In genomic region chr7:73828107-73828803, GRCh38 we compare ENCODE assay signal across 8 cellular contexts. TPM values are rescaled to one million over a fixed set of nuclear protein-coding genes. Genes with fewer than 3 reads are reported as not detected.
DNase-seq lines count a peak whose midpoint lies in the region; ATAC-seq, FAIRE-seq and TF ChIP-seq lines count a peak whose summit lies in the region.
"Had no signal": no experiment of that assay in that cellular context is flagged by ENCODE, and none has a peak within 500 bp of the region (broad histone marks: within the 10 kb centered on the region; RNA-seq: fewer than 3 reads in every experiment).

No MANE protein-coding gene starts in this region.

- TF ChIP-seq CTCF in activated CD8-positive, alpha-beta T cell treated with anti-CD3 and anti-CD28 coated beads for 36 hours (IDR thresholded peaks at IDR 0.05) = no peak
- TF ChIP-seq CTCF in kidney (IDR thresholded peaks at IDR 0.05; ENCODE audit: borderline replicate concordance, extremely low read depth, insufficient read depth) = no peak

- no peaks in the 10 kb centered on the region for H3K9me3 Mint-ChIP-seq in activated CD8-positive, alpha-beta T cell treated with anti-CD3 and anti-CD28 coated beads for 36 hours
- no peaks in the 10 kb centered on the region for H3K9me3 Mint-ChIP-seq in immature natural killer cell

- no peak overlapping the region for H3K27ac Mint-ChIP-seq in activated CD8-positive, alpha-beta T cell treated with anti-CD3 and anti-CD28 coated beads for 36 hours
- no peak overlapping the region for H3K27ac Mint-ChIP-seq in immature natural killer cell

- no peak overlapping the region for H3K4me3 ChIP-seq in kidney (ENCODE audit: low read length in 2 of 2)

- intact Hi-C loops in activated CD8-positive, alpha-beta T cell treated with anti-CD3 and anti-CD28 coated beads for 36 hours (cut with micrococcal nuclease) = no loop called here
- intact Hi-C loops in kidney (cut with DNase I) = no loop called here

- no peak overlapping the region for H3K4me3 Mint-ChIP-seq in activated CD8-positive, alpha-beta T cell treated with anti-CD3 and anti-CD28 coated beads for 36 hours
- peak overlapping the region in 1 of 5 donors; percentile 46 for H3K4me3 Mint-ChIP-seq in immature natural killer cell

- no peaks in the 10 kb centered on the region for H3K36me3 Mint-ChIP-seq in activated CD8-positive, alpha-beta T cell treated with anti-CD3 and anti-CD28 coated beads for 36 hours (ENCODE audit: low read depth)
- no peaks in the 10 kb centered on the region for H3K36me3 Mint-ChIP-seq in immature natural killer cell

- peaks cover 16% of the 10 kb centered on the region for H3K27me3 Mint-ChIP-seq in activated CD8-positive, alpha-beta T cell treated with anti-CD3 and anti-CD28 coated beads for 36 hours
- H3K27me3 Mint-ChIP-seq in immature natural killer cell (ENCODE audit: low read depth in 3 of 3) = peaks cover 6 to 18% (median 13%) of the 10 kb centered on the region in 3 donors

- no peaks in the 10 kb centered on the region for H3K9me3 ChIP-seq in kidney (ENCODE audit: control insufficient read depth in 1 of 2, low read length in 2 of 2)

- H3K27ac ChIP-seq in kidney (ENCODE audit: low read depth in 2 of 2, low read length in 2 of 2) = peak overlapping the region; percentile 84 to 99

- H3K4me1 Mint-ChIP-seq in activated CD8-positive, alpha-beta T cell treated with anti-CD3 and anti-CD28 coated beads for 36 hours (ENCODE audit: low read depth) = peaks cover 22% of the 10 kb centered on the region
- H3K4me1 Mint-ChIP-seq in immature natural killer cell = peaks cover 7 to 25% of the 10 kb centered on the region in 2 donors

- H3K4me1 ChIP-seq in kidney (ENCODE audit: control insufficient read depth in 1 of 2, insufficient read depth in 1 of 2, low read depth in 1 of 2, low read length in 2 of 2) = peaks cover 27 to 35% of the 10 kb centered on the region in 2 donors

- no peaks in the 10 kb centered on the region for H3K36me3 ChIP-seq in kidney (ENCODE audit: control insufficient read depth in 1 of 2, insufficient read depth in 2 of 2, low read length in 2 of 2)

- DNase-seq in H54 (ENCODE audit: insufficient read length, low spot score) = peak; percentile 86
- DNase-seq in NCI-H2107 (lab: John Stamatoyannopoulos, UW) = peak; percentile 81
- DNase-seq in activated CD8-positive, alpha-beta T cell treated with anti-CD3 and anti-CD28 coated beads for 36 hours = peak; percentile 55
- no peak for DNase-seq in kidney
- no peak for DNase-seq in immature natural killer cell
- DNase-seq in middle frontal gyrus (ENCODE audit: extremely low spot score, low spot score) = no peak

- peak; percentile 92 for ATAC-seq in activated CD8-positive, alpha-beta T cell treated with anti-CD3 and anti-CD28 coated beads for 36 hours
- no peak for ATAC-seq in GM21717 (IDR thresholded peaks at IDR 0.05; ENCODE audit: unreplicated experiment)

- TF ChIP-seq POLR2A in H54 (IDR thresholded peaks at IDR 0.05; ENCODE audit: low read depth, low read length) = no peak

- CTCF ChIA-PET in activated CD8-positive, alpha-beta T cell treated with anti-CD3 and anti-CD28 coated beads for 36 hours (lab: Charles Lee) = interaction anchor here (1.0 to 1.2 kb wide), 2 partner anchors 26 to 28 kb away, joined by 3 to 5 read pairs; no protein-coding TSS in a partner anchor

- H3K9ac ChIP-seq in kidney (ENCODE audit: low read length in 2 of 2) = peak overlapping the region in 1 of 2 donors; percentile 52

- FAIRE-seq in H54 (lab: Jason Lieb, UNC) (peak; percentile 36), kidney (lab: Jason Lieb, UNC) (no peak)

- POLR2A ChIA-PET in activated CD8-positive, alpha-beta T cell treated with anti-CD3 and anti-CD28 coated beads for 36 hours (lab: Charles Lee) = interaction anchor here (0.8 kb wide), 1 partner anchor 13 kb away, joined by 4 read pairs; no protein-coding TSS in a partner anchor

RNA-seq across cellular contexts. Expression of gene CLDN4, which starts 2.5 kb away (rescaled TPM):
- total RNA-seq in activated CD8-positive, alpha-beta T cell treated with anti-CD3 and anti-CD28 coated beads for 36 hours = under 1 TPM; 0.20 to 0.72 TPM
- total RNA-seq in kidney = 342 TPM
- polyA plus RNA-seq in kidney (ENCODE audit: insufficient read depth, low read depth, low replicate concordance) (82.6 TPM), immature natural killer cell (not detected)

RNA-seq across cellular contexts. Expression of gene METTL27, which starts 14.1 kb away (rescaled TPM):
- not detected for total RNA-seq in activated CD8-positive, alpha-beta T cell treated with anti-CD3 and anti-CD28 coated beads for 36 hours
- total RNA-seq in kidney = 19.3 TPM
- polyA plus RNA-seq in kidney (ENCODE audit: insufficient read depth, low read depth, low replicate concordance) (12.9 TPM), immature natural killer cell (under 1 TPM in 1 of 3 donors, not detected in 2; 0.46 TPM)

RNA-seq across cellular contexts. Expression of gene TMEM270, which starts 32.7 kb away (rescaled TPM):
- total RNA-seq in activated CD8-positive, alpha-beta T cell treated with anti-CD3 and anti-CD28 coated beads for 36 hours = not detected
- 0.50 TPM for total RNA-seq in kidney
- polyA plus RNA-seq in kidney (ENCODE audit: insufficient read depth, low read depth, low replicate concordance) (not detected), immature natural killer cell (not detected)
- total RNA-seq: kidney epithelial cell had no signal

RNA-seq across cellular contexts. Expression of gene CLDN3, which starts 58.2 kb away (rescaled TPM):
- total RNA-seq in activated CD8-positive, alpha-beta T cell treated with anti-CD3 and anti-CD28 coated beads for 36 hours = not detected
- total RNA-seq in kidney = 180 TPM
- 76.5 TPM for polyA plus RNA-seq in kidney (ENCODE audit: insufficient read depth, low read depth, low replicate concordance)
- not detected for polyA plus RNA-seq in immature natural killer cell

Comparison
In these comparisons a context has a peak if more than half of its experiments do, and no peak if none do; other contexts are left out.
1. DNase-seq: peak in H54 (single experiment), NCI-H2107 (single experiment) and activated CD8-positive, alpha-beta T cell treated with anti-CD3 and anti-CD28 coated beads for 36 hours (single experiment); none in kidney (single experiment), immature natural killer cell (0 of 3) and middle frontal gyrus (single experiment).
2. RNA of gene CLDN4, which starts 2.5 kb away (total RNA-seq): 342 TPM in kidney (single experiment); 0.20 to 0.72 TPM in activated CD8-positive, alpha-beta T cell treated with anti-CD3 and anti-CD28 coated beads for 36 hours; every median in the first group is over 100 times any median in the second.
3. RNA of gene METTL27, which starts 14.1 kb away (total RNA-seq): 19.3 TPM in kidney (single experiment); not detected in activated CD8-positive, alpha-beta T cell treated with anti-CD3 and anti-CD28 coated beads for 36 hours; every median in the first group is over 10 times any median in the second.